ENCODE assay signal across 2 cellular contexts in genomic region chr13:44364019-44364418, GRCh38.
TF ChIP-seq lines count a peak whose summit lies in the region.

No MANE protein-coding gene starts in this region.

TF ChIP-seq in SK-N-SH, 30 proteins besides CTCF, POLR2A, EP300 and RAD21 (continued from another document):
- TF ChIP-seq NFIC (IDR thresholded peaks at IDR 0.05; ENCODE audit: borderline replicate concordance) = no peak
- no peak for TF ChIP-seq GABPA (IDR thresholded peaks at IDR 0.05; ENCODE audit: low read depth)
- no peak for TF ChIP-seq SMC3 (IDR thresholded peaks at IDR 0.05; ENCODE audit: low read depth, low read length)
- no peak for TF ChIP-seq TAF1 (IDR thresholded peaks at IDR 0.05; ENCODE audit: borderline replicate concordance, low read depth, low read length)

TF ChIP-seq in SK-N-SH treated with all-trans-retinoic acid at 6 μM for 48 hours, 23 proteins besides CTCF, POLR2A, EP300 and RAD21 (continued from another document):
- TF ChIP-seq PATZ1 (CRISPR knock-in tag; IDR thresholded peaks at IDR 0.05; ENCODE audit: borderline replicate concordance) (no peak), GLIS3 (CRISPR knock-in tag; IDR thresholded peaks at IDR 0.05) (no peak), CSRNP3 (CRISPR knock-in tag; IDR thresholded peaks at IDR 0.05) (no peak), OSR1 (CRISPR knock-in tag; IDR thresholded peaks at IDR 0.05) (no peak), BACH2 (CRISPR knock-in tag; IDR thresholded peaks at IDR 0.05; ENCODE audit: borderline replicate concordance) (no peak), SNAI2 (CRISPR knock-in tag; IDR thresholded peaks at IDR 0.05) (no peak), PPARA (CRISPR knock-in tag; IDR thresholded peaks at IDR 0.05; ENCODE audit: borderline replicate concordance) (no peak), ZFP30 (CRISPR knock-in tag; IDR thresholded peaks at IDR 0.05) (no peak), ARNTL (CRISPR knock-in tag; IDR thresholded peaks at IDR 0.05; ENCODE audit: borderline replicate concordance, low read depth) (no peak)
- TF ChIP-seq, protein P1, sequence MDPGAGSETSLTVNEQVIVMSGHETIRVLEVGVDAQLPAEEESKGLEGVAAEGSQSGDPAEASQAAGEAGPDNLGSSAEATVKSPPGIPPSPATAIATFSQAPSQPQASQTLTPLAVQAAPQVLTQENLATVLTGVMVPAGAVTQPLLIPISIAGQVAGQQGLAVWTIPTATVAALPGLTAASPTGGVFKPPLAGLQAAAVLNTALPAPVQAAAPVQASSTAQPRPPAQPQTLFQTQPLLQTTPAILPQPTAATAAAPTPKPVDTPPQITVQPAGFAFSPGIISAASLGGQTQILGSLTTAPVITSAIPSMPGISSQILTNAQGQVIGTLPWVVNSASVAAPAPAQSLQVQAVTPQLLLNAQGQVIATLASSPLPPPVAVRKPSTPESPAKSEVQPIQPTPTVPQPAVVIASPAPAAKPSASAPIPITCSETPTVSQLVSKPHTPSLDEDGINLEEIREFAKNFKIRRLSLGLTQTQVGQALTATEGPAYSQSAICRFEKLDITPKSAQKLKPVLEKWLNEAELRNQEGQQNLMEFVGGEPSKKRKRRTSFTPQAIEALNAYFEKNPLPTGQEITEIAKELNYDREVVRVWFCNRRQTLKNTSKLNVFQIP (CRISPR knock-in tag; IDR thresholded peaks at IDR 0.05; ENCODE audit: borderline replicate concordance, low read depth) = no peak
